ENCODE assay signal across 22 cellular contexts in the genomic region with DNA sequence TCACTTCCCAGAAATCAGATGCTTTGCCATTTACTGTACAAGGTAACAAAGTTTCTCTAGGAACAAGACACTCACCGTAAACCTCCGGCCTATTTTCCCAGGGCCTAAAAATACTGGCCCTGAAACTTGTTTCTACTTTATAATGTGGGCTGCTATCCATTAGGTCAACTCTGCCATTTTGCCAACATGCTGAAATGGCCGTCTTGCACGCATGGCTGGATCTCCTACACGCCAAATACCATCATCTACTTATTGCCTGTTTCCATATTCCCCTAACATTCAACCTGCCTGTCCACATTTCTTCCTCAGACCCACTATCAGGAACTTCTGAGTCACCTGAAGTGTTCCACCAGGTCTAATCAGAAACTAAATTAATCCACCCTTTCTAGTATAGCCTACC. TPM values are rescaled to one million over a fixed set of nuclear protein-coding genes. Genes with fewer than 3 reads are reported as not detected.
A peak's percentile ranks its signal among the peaks of the same experiment; 100 is the strongest.
DNase-seq lines count a peak whose midpoint lies in the region; ATAC-seq, FAIRE-seq and TF ChIP-seq lines count a peak whose summit lies in the region.
"Had no signal": no experiment of that assay in that cellular context is flagged by ENCODE, and none has a peak within 500 bp of the region (broad histone marks: within the 10 kb centered on the region; RNA-seq: fewer than 3 reads in every experiment).

No MANE protein-coding gene starts in this region.

- no TSS peak for BruUV-seq in GM12878 (replicated peaks; lab: Mats Ljungman, UMichigan)

- FAIRE-seq in GM12891 (lab: Jason Lieb, UNC) (no peak), GM12878 (lab: Jason Lieb, UNC) (no peak)
- FAIRE-seq: D721Med, frontal cortex, GM18507 had no signal

- no peaks in the 10 kb centered on the region for H3K36me3 ChIP-seq in CD4-positive, alpha-beta memory T cell (ENCODE audit: insufficient read depth, low read length)
- H3K36me3 ChIP-seq in GM12878 (ENCODE audit: control insufficient read depth in 2 of 2, insufficient read depth in 2 of 2, low read length in 1 of 2): peaks cover 0 to 11% of the 10 kb centered on the region in 2 experiments; a peak in 2 of 4 replicates
- H3K36me3 ChIP-seq: thyroid gland had no signal

- H3K4me1 Mint-ChIP-seq in CD4-positive, alpha-beta memory T cell: peaks cover 43 to 78% (median 59%) of the 10 kb centered on the region in 4 donors
- peaks cover 42 to 78% (median 67%) of the 10 kb centered on the region in 4 donors for H3K4me1 Mint-ChIP-seq in naive thymus-derived CD8-positive, alpha-beta T cell

- POLR2A ChIA-PET in CD4-positive, alpha-beta memory T cell (lab: Charles Lee; ENCODE audit: partially characterized antibody): no interaction called here
- POLR2A ChIA-PET in GM12878 (lab: Charles Lee): interaction anchor here (1.6 kb wide), 1 partner anchor 55 kb away, joined by 4 read pairs; no protein-coding TSS in a partner anchor
- POLR2A ChIA-PET in naive thymus-derived CD8-positive, alpha-beta T cell (lab: Charles Lee): no interaction called here

- RAD21 ChIA-PET in GM12878 (lab: Charles Lee; ENCODE audit: unreplicated experiment): interaction anchor here (1.1 to 1.3 kb wide), 2 partner anchors 51 to 133 kb away, joined by 3 to 5 read pairs; a partner anchor contains a TSS

- no peak for TF ChIP-seq EP300 in GM12878 (IDR thresholded peaks at IDR 0.05; ENCODE audit: borderline replicate concordance in 1 of 2, control insufficient read depth in 1 of 2, low read depth in 2 of 2, low read length in 2 of 2)

- H3K27me3 ChIP-seq in CD4-positive, alpha-beta memory T cell (ENCODE audit: insufficient read depth, low read length): no peaks in the 10 kb centered on the region
- no peaks in the 10 kb centered on the region for H3K27me3 ChIP-seq in GM12878 (replicated peaks in 1 of 2; ENCODE audit: control insufficient read depth in 2 of 2, insufficient read depth in 2 of 2, low read length in 1 of 2)
- H3K27me3 ChIP-seq: sigmoid colon, thyroid gland had no signal

- CTCF ChIA-PET in CD4-positive, alpha-beta memory T cell (lab: Charles Lee; ENCODE audit: partially characterized antibody): no interaction called here
- CTCF ChIA-PET in GM12878 (lab: Yijun Ruan, JAX): no interaction called here

- SMC1A ChIA-PET in GM12878 (lab: Charles Lee; ENCODE audit: uncharacterized antibody, unreplicated experiment): no interaction called here

- H3K36me3 Mint-ChIP-seq in CD4-positive, alpha-beta memory T cell: peaks cover 41 to 46% of the 10 kb centered on the region in 2 donors
- peaks cover 6 to 54% (median 25%) of the 10 kb centered on the region in 3 donors for H3K36me3 Mint-ChIP-seq in naive thymus-derived CD8-positive, alpha-beta T cell

- no peak for ATAC-seq in GM12878
- no peak for ATAC-seq in naive thymus-derived CD8-positive, alpha-beta T cell
- ATAC-seq in HG03045 (IDR thresholded peaks at IDR 0.05; ENCODE audit: unreplicated experiment): no peak
- ATAC-seq in HG03442 (IDR thresholded peaks at IDR 0.05; ENCODE audit: unreplicated experiment): no peak
- ATAC-seq: HCT116 had no signal

- H3K4me2 ChIP-seq in GM12878 (ENCODE audit: control insufficient read depth, insufficient read depth): peak overlapping the region; percentile 27; the same call in 1 of the 2 replicates

- in situ Hi-C loops in GM12878 (cut with MboI): no loop called here

- intact Hi-C loops in CD4-positive, alpha-beta memory T cell (cut with micrococcal nuclease): loop anchor here (10.0 kb wide), 1 partner anchor 127 kb away; no protein-coding TSS in a partner anchor
- intact Hi-C loops in GM12878 (cut with micrococcal nuclease; ENCODE audit: unreplicated experiment): loop anchor here (5.0 to 10.0 kb wide), 3 partner anchors 49 to 209 kb away; no protein-coding TSS in a partner anchor

- peaks cover 59% of the 10 kb centered on the region for H3K4me1 ChIP-seq in CD4-positive, alpha-beta memory T cell (ENCODE audit: insufficient read depth, low read length)
- H3K4me1 ChIP-seq in GM12878 (ENCODE audit: control insufficient read depth, insufficient read depth, low read length): peaks cover under 1% of the 10 kb centered on the region; the same call in 1 of the 2 replicates

- H3K27ac ChIP-seq in CD4-positive, alpha-beta memory T cell (ENCODE audit: low read depth, low read length): no peak overlapping the region
- no peak overlapping the region for H3K27ac ChIP-seq in GM12878 (ENCODE audit: control insufficient read depth, insufficient read depth)
- H3K27ac ChIP-seq: sigmoid colon, thyroid gland had no signal

- H4K20me1 ChIP-seq in GM12878 (ENCODE audit: control insufficient read depth, insufficient read depth): no peaks in the 10 kb centered on the region

- TF ChIP-seq POLR2A in GM12891 (IDR thresholded peaks at IDR 0.05; ENCODE audit: low read depth, low read length) (0 out of 2 replicates have a peak, but pooled peaks have one; percentile 38), GM12878 (IDR thresholded peaks at IDR 0.05; ENCODE audit: low read depth, low read length) (no peak)

- no peak for TF ChIP-seq CTCF in GM12878 (IDR thresholded peaks at IDR 0.05 in 2 of 3, conservative IDR thresholded peaks at IDR 0.05 in 1 of 3; ENCODE audit: control insufficient read depth in 2 of 3, extremely low read depth in 1 of 3, insufficient read depth in 1 of 3, low read depth in 3 of 3, low read length in 3 of 3)

- no peak overlapping the region for H2AFZ ChIP-seq in GM12878 (ENCODE audit: control insufficient read depth, low read depth, low read length)

- no peaks in the 10 kb centered on the region for H3K9me3 ChIP-seq in CD4-positive, alpha-beta memory T cell (ENCODE audit: control insufficient read depth in 1 of 2, low read length in 2 of 2)
- peaks cover 4% of the 10 kb centered on the region; the same call in 2 of the 3 replicates for H3K9me3 ChIP-seq in GM12878 (replicated peaks; ENCODE audit: control insufficient read depth, insufficient read depth, low read length)
- H3K9me3 ChIP-seq: sigmoid colon, thyroid gland had no signal

- no peaks in the 10 kb centered on the region for H3K9me3 Mint-ChIP-seq in CD4-positive, alpha-beta memory T cell
- H3K9me3 Mint-ChIP-seq in naive thymus-derived CD8-positive, alpha-beta T cell: no peaks in the 10 kb centered on the region
- H3K9me3 Mint-ChIP-seq: memory B cell had no signal

- no peaks in the 10 kb centered on the region for H3K27me3 Mint-ChIP-seq in CD4-positive, alpha-beta memory T cell
- peaks cover 0 to 2% (median 0%) of the 10 kb centered on the region in 5 donors for H3K27me3 Mint-ChIP-seq in naive thymus-derived CD8-positive, alpha-beta T cell
- H3K27me3 Mint-ChIP-seq: memory B cell had no signal

- H3K9ac ChIP-seq in GM12878 (ENCODE audit: control insufficient read depth, insufficient read depth, low read length): no peak overlapping the region

- H3K79me2 ChIP-seq in GM12878 (ENCODE audit: control insufficient read depth, insufficient read depth, low read length): peaks cover 88% of the 10 kb centered on the region

- no peak for TF ChIP-seq RAD21 in GM12878 (IDR thresholded peaks at IDR 0.05; ENCODE audit: insufficient read depth, low read depth, low read length)

- DNase-seq in CD4-positive, alpha-beta memory T cell: no peak
- DNase-seq in GM12891 (ENCODE audit: insufficient read length, low spot score) (no peak), GM12878 (ENCODE audit: low read depth, low spot score) (no peak), NCI-H2171 treated with DMSO at 0.1 percent for 48 hours (lab: John Stamatoyannopoulos, UW) (no peak)
- DNase-seq in naive thymus-derived CD8-positive, alpha-beta T cell: no peak
- DNase-seq: activated CD4-positive, CD25-positive, alpha-beta regulatory T cell; activated effector memory CD4-positive, alpha-beta T cell treated with Interleukin-2 at 50 U/mL for 16 hours; AML-193; amniotic stem cell; NCI-H1436; NCI-H524 treated with DMSO at 0.1 percent for 48 hours; sigmoid colon; T1000; thyroid gland had no signal

- H3K27ac Mint-ChIP-seq in CD4-positive, alpha-beta memory T cell: peak overlapping the region in 2 of 7 donors; percentile 5 to 49
- peak overlapping the region in 1 of 10 donors; percentile 58 for H3K27ac Mint-ChIP-seq in naive thymus-derived CD8-positive, alpha-beta T cell
- H3K27ac Mint-ChIP-seq: memory B cell, nephron had no signal

- 87% methylated on average over 5 of the region's 5 CpGs for WGBS in GM12878 (ENCODE audit: insufficient coverage, insufficient replicate concordance, low lambda C conversion rate, missing lambda C conversion rate)

- H3K4me3 ChIP-seq in CD4-positive, alpha-beta memory T cell (ENCODE audit: low read length in 2 of 2): no peak overlapping the region
- H3K4me3 ChIP-seq in GM12878: peak overlapping the region; percentile 17; the same call in 1 of the 2 replicates
- H3K4me3 ChIP-seq: sigmoid colon, thyroid gland had no signal

- H3K4me3 Mint-ChIP-seq in CD4-positive, alpha-beta memory T cell: peak overlapping the region in 6 of 8 donors; percentile 1 to 83 (median 57)
- H3K4me3 Mint-ChIP-seq in naive thymus-derived CD8-positive, alpha-beta T cell: peak overlapping the region in 8 of 10 donors; percentile 0 to 67 (median 36)
- H3K4me3 Mint-ChIP-seq: memory B cell, nephron had no signal

TF ChIP-seq in GM12891, 5 proteins besides CTCF, POLR2A, EP300 and RAD21 (continues in another document):
- TF ChIP-seq PAX5 (IDR thresholded peaks at IDR 0.05; ENCODE audit: insufficient read depth, low read length, severe bottlenecking): no peak

TF ChIP-seq in GM12878, 131 proteins besides CTCF, POLR2A, EP300 and RAD21 (continues in another document):
- peak; percentile 76 for TF ChIP-seq YY1 (IDR thresholded peaks at IDR 0.05; ENCODE audit: low read depth, low read length)

RNA-seq across cellular contexts. Expression of a gene that starts 4.7 kb away (rescaled TPM):
- total RNA-seq in CD4-positive, alpha-beta memory T cell: 10 to 100 TPM; 80.4 to 97.2 TPM
- 100 to 1,000 TPM; 179 to 200 TPM for polyA plus RNA-seq in CD4-positive, alpha-beta memory T cell
- polyA plus RNA-seq in GM12891 (2012; ENCODE audit: low read depth, missing spikeins): 259 TPM
- total RNA-seq in GM12878 (2013; cell fraction: nucleolus; rRNA removed): 24.2 and 25.4 TPM in 2 replicates
- total RNA-seq in GM12878 (2014; rRNA removed): 86.3 and 124 TPM in 2 replicates
- 276 and 287 TPM in 2 replicates for total RNA-seq in GM12878 (2014; rRNA removed; fragmentation: Illumina TruSeq; extraction: Trizol)
- total RNA-seq in GM12878 (2021): 185 and 205 TPM in 2 replicates
- 116 TPM for polyA plus RNA-seq in GM12878 (2011; ENCODE audit: low read depth)
- 227 and 441 TPM in 2 replicates for polyA plus RNA-seq in GM12878 (2011; rRNA removed)
- polyA plus RNA-seq in GM12878 (2011; cell fraction: cytosol; rRNA removed): 60.9 and 65.9 TPM in 2 replicates
- polyA plus RNA-seq in GM12878 (2011; cell fraction: nucleus; rRNA removed): 57.4 and 91.5 TPM in 2 replicates
- 200 and 214 TPM in 2 replicates for polyA plus RNA-seq in GM12878 (2012)
- 286 and 340 TPM in 2 replicates for polyA plus RNA-seq in GM12878 (2014; fragmentation: Illumina TruSeq; extraction: Trizol)
- polyA plus RNA-seq in GM12878 (2014; fragmentation: Nextera tagmentation; extraction: Ambion mirVana): 100 to 1,000 TPM; 567 to 647 TPM
- polyA plus RNA-seq in GM12878 (2014; rRNA removed): 311 and 354 TPM in 2 replicates
- polyA plus RNA-seq in GM12878 (2016; fragmentation: Nextera tagmentation; extraction: Ambion mirVana): 100 to 1,000 TPM; 301 TPM
- 9.1 and 9.3 TPM in 2 replicates for polyA minus RNA-seq in GM12878 (2011; rRNA and poly(A)+ RNA removed)
- 25.0 and 30.1 TPM in 2 replicates for polyA minus RNA-seq in GM12878 (2011; cell fraction: cytosol; rRNA and poly(A)+ RNA removed)
- polyA minus RNA-seq in GM12878 (2011; cell fraction: nucleus; rRNA and poly(A)+ RNA removed): 7.3 and 9.4 TPM in 2 replicates
- total RNA-seq in naive thymus-derived CD8-positive, alpha-beta T cell: 100 to 1,000 TPM; 134 to 142 TPM
- 100 to 1,000 TPM; 169 to 218 (median 191) TPM for polyA plus RNA-seq in naive thymus-derived CD8-positive, alpha-beta T cell
